ENCODE assay signal across 1 cellular context in the genomic region with DNA sequence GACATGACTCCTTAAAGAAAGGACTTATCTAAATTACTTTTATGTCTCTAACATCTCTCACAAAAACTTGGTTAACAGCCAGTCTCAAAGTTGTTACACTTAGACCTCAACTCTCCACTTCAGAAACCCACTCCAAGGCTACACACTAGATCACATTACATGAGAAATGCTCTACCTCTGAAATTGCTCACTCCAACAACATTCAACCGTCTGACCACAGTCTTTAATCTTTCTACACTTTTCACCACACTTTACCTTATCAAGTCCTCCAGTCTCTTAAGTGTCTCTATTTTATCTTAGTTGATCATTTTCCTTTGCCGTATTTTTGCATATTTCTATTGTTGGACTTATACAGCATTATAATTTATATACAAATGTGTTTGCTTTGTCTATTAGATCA.
TF ChIP-seq lines count a peak whose summit lies in the region.

No MANE protein-coding gene starts in this region.

TF ChIP-seq in K562, 482 proteins besides CTCF, POLR2A, EP300 and RAD21 (continues in another document):
- TF ChIP-seq RFX1 (IDR thresholded peaks at IDR 0.05) (no peak), POLR2AphosphoS5 (IDR thresholded peaks at IDR 0.05; ENCODE audit: control insufficient read depth, insufficient read depth, low read depth, low read length) (0 out of 2 replicates have a peak, but pooled peaks have one; percentile 23), ESRRA (IDR thresholded peaks at IDR 0.05; ENCODE audit: borderline replicate concordance, low read depth) (peak; percentile 43; the same call in 1 of the 2 replicates), KLF16 (IDR thresholded peaks at IDR 0.05) (peak; percentile 24; the same call in 1 of the 2 replicates), CHCHD3 (CRISPR knock-in tag; IDR thresholded peaks at IDR 0.05) (no peak), SMARCE1 (IDR thresholded peaks at IDR 0.05) (peak; percentile 79), MEIS2 (IDR thresholded peaks at IDR 0.05; ENCODE audit: partially characterized antibody) (peak; percentile 91), OTX1 (CRISPR knock-in tag; IDR thresholded peaks at IDR 0.05) (no peak), CEBPG (CRISPR knock-in tag; IDR thresholded peaks at IDR 0.05) (no peak), CEBPG (tag; conservative IDR thresholded peaks at IDR 0.05 in 1 of 2, IDR thresholded peaks at IDR 0.05 in 1 of 2) (no peak), MBD2 (IDR thresholded peaks at IDR 0.05; ENCODE audit: borderline replicate concordance, low read depth) (0 out of 2 replicates have a peak, but pooled peaks have one; percentile 17), NCOR1 (IDR thresholded peaks at IDR 0.05) (peak; percentile 67), CBX5 (IDR thresholded peaks at IDR 0.05; ENCODE audit: borderline replicate concordance, low read depth) (no peak), ZKSCAN1 (IDR thresholded peaks at IDR 0.05; ENCODE audit: low read depth, low read length) (no peak), SAP30 (IDR thresholded peaks at IDR 0.05; ENCODE audit: borderline replicate concordance, insufficient read depth, low read depth, low read length, poor library complexity, severe bottlenecking) (no peak), HDAC1 (IDR thresholded peaks at IDR 0.05) (0 out of 4 replicates have a peak, but pooled peaks of 1 of the 2 experiments have one; percentile 33), FOXM1 (IDR thresholded peaks at IDR 0.05; ENCODE audit: low read depth) (peak; percentile 23; the same call in 1 of the 2 replicates), FOXM1 (CRISPR knock-in tag; IDR thresholded peaks at IDR 0.05; ENCODE audit: low read depth) (no peak), PHB2 (IDR thresholded peaks at IDR 0.05; ENCODE audit: low read depth) (no peak), MEF2A (IDR thresholded peaks at IDR 0.05; ENCODE audit: control insufficient read depth, low read depth, low read length) (no peak), CCNT2 (IDR thresholded peaks at IDR 0.05; ENCODE audit: borderline replicate concordance, extremely low read depth, insufficient read length, low read depth, low read length) (peak; percentile 6), GATA2 (CRISPR knock-in tag; IDR thresholded peaks at IDR 0.05) (0 out of 2 replicates have a peak, but pooled peaks have one; percentile 15), SAFB2 (IDR thresholded peaks at IDR 0.05; ENCODE audit: borderline replicate concordance, low read depth, low read length, severe bottlenecking) (no peak), ARNT (IDR thresholded peaks at IDR 0.05) (peak in 1 of 2 experiments; percentile 71; a peak in 1 of 4 replicates), DPF2 (IDR thresholded peaks at IDR 0.05) (peak; percentile 89), HNRNPH1 (optimal IDR thresholded peaks at IDR 0.05; ENCODE audit: low read depth, low read length) (no peak), SREBF2 (CRISPR knock-in tag; IDR thresholded peaks at IDR 0.05) (no peak), MYBL2 (IDR thresholded peaks at IDR 0.05; ENCODE audit: low read depth) (no peak), MYBL2 (CRISPR knock-in tag; IDR thresholded peaks at IDR 0.05; ENCODE audit: borderline replicate concordance) (no peak), TSC22D4 (tag; IDR thresholded peaks at IDR 0.05) (no peak), ZNF347 (CRISPR knock-in tag; IDR thresholded peaks at IDR 0.05; ENCODE audit: low read depth) (no peak), ZBTB8A (IDR thresholded peaks at IDR 0.05; ENCODE audit: partially characterized antibody) (no peak), RCOR1 (IDR thresholded peaks at IDR 0.05; ENCODE audit: borderline replicate concordance in 1 of 2, low read depth in 2 of 2, low read length in 2 of 2) (peak in 1 of 2 experiments; percentile 48; a peak in 1 of 4 replicates), YY1 (IDR thresholded peaks at IDR 0.05; ENCODE audit: borderline replicate concordance in 1 of 3, control insufficient read depth in 1 of 3, extremely low read depth in 1 of 3, insufficient read depth in 3 of 3, insufficient read length in 1 of 3, insufficient replicate concordance in 2 of 3, low read depth in 1 of 3, low read length in 2 of 3) (no peak), ARID1B (IDR thresholded peaks at IDR 0.05) (peak; percentile 91), NCOA1 (IDR thresholded peaks at IDR 0.05; ENCODE audit: low read depth) (0 out of 2 replicates have a peak, but pooled peaks have one; percentile 18), TCF3 (CRISPR knock-in tag; IDR thresholded peaks at IDR 0.05) (peak; percentile 76), WHSC1 (IDR thresholded peaks at IDR 0.05; ENCODE audit: low read length) (no peak), ZNF76 (CRISPR knock-in tag; IDR thresholded peaks at IDR 0.05; ENCODE audit: borderline replicate concordance) (no peak), POLR2H (tag; IDR thresholded peaks at IDR 0.05; ENCODE audit: low read depth) (no peak), TAL1 (IDR thresholded peaks at IDR 0.05) (peak; percentile 74), ZEB2 (IDR thresholded peaks at IDR 0.05) (peak; percentile 58), CHD1 (IDR thresholded peaks at IDR 0.05; ENCODE audit: low read length) (no peak), ZNF408 (CRISPR knock-in tag; IDR thresholded peaks at IDR 0.05; ENCODE audit: low read depth) (no peak), XRCC4 (IDR thresholded peaks at IDR 0.05; ENCODE audit: extremely low read depth, insufficient read depth, insufficient read length) (no peak), ZNF24 (IDR thresholded peaks at IDR 0.05) (no peak), SMARCB1 (IDR thresholded peaks at IDR 0.05; ENCODE audit: insufficient read length, low read depth) (no peak), HLTF (IDR thresholded peaks at IDR 0.05) (no peak)
- TF ChIP-seq, protein P1, sequence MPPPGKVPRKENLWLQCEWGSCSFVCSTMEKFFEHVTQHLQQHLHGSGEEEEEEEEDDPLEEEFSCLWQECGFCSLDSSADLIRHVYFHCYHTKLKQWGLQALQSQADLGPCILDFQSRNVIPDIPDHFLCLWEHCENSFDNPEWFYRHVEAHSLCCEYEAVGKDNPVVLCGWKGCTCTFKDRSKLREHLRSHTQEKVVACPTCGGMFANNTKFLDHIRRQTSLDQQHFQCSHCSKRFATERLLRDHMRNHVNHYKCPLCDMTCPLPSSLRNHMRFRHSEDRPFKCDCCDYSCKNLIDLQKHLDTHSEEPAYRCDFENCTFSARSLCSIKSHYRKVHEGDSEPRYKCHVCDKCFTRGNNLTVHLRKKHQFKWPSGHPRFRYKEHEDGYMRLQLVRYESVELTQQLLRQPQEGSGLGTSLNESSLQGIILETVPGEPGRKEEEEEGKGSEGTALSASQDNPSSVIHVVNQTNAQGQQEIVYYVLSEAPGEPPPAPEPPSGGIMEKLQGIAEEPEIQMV (tag; conservative IDR thresholded peaks at IDR 0.05; ENCODE audit: low read depth), result no peak
- TF ChIP-seq, protein P2, sequence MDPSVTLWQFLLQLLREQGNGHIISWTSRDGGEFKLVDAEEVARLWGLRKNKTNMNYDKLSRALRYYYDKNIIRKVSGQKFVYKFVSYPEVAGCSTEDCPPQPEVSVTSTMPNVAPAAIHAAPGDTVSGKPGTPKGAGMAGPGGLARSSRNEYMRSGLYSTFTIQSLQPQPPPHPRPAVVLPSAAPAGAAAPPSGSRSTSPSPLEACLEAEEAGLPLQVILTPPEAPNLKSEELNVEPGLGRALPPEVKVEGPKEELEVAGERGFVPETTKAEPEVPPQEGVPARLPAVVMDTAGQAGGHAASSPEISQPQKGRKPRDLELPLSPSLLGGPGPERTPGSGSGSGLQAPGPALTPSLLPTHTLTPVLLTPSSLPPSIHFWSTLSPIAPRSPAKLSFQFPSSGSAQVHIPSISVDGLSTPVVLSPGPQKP (CRISPR knock-in tag; IDR thresholded peaks at IDR 0.05), result no peak
- TF ChIP-seq, protein P3, sequence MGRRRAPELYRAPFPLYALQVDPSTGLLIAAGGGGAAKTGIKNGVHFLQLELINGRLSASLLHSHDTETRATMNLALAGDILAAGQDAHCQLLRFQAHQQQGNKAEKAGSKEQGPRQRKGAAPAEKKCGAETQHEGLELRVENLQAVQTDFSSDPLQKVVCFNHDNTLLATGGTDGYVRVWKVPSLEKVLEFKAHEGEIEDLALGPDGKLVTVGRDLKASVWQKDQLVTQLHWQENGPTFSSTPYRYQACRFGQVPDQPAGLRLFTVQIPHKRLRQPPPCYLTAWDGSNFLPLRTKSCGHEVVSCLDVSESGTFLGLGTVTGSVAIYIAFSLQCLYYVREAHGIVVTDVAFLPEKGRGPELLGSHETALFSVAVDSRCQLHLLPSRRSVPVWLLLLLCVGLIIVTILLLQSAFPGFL (CRISPR knock-in tag; IDR thresholded peaks at IDR 0.05), result no peak
- TF ChIP-seq, protein P4, sequence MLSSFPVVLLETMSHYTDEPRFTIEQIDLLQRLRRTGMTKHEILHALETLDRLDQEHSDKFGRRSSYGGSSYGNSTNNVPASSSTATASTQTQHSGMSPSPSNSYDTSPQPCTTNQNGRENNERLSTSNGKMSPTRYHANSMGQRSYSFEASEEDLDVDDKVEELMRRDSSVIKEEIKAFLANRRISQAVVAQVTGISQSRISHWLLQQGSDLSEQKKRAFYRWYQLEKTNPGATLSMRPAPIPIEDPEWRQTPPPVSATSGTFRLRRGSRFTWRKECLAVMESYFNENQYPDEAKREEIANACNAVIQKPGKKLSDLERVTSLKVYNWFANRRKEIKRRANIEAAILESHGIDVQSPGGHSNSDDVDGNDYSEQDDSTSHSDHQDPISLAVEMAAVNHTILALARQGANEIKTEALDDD (IDR thresholded peaks at IDR 0.05), result peak; percentile 72
- TF ChIP-seq, protein P5, sequence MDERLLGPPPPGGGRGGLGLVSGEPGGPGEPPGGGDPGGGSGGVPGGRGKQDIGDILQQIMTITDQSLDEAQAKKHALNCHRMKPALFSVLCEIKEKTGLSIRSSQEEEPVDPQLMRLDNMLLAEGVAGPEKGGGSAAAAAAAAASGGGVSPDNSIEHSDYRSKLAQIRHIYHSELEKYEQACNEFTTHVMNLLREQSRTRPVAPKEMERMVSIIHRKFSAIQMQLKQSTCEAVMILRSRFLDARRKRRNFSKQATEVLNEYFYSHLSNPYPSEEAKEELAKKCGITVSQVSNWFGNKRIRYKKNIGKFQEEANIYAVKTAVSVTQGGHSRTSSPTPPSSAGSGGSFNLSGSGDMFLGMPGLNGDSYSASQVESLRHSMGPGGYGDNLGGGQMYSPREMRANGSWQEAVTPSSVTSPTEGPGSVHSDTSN (CRISPR knock-in tag; IDR thresholded peaks at IDR 0.05; ENCODE audit: low read depth), result no peak
- TF ChIP-seq, protein P5 (tag; conservative IDR thresholded peaks at IDR 0.05; ENCODE audit: low read depth), result peak; percentile 51; the same call in 1 of the 2 replicates
- TF ChIP-seq, protein P6, sequence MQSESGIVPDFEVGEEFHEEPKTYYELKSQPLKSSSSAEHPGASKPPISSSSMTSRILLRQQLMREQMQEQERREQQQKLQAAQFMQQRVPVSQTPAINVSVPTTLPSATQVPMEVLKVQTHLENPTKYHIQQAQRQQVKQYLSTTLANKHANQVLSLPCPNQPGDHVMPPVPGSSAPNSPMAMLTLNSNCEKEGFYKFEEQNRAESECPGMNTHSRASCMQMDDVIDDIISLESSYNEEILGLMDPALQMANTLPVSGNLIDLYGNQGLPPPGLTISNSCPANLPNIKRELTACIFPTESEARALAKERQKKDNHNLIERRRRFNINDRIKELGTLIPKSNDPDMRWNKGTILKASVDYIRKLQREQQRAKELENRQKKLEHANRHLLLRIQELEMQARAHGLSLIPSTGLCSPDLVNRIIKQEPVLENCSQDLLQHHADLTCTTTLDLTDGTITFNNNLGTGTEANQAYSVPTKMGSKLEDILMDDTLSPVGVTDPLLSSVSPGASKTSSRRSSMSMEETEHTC (IDR thresholded peaks at IDR 0.05), result no peak
- TF ChIP-seq, protein P7, sequence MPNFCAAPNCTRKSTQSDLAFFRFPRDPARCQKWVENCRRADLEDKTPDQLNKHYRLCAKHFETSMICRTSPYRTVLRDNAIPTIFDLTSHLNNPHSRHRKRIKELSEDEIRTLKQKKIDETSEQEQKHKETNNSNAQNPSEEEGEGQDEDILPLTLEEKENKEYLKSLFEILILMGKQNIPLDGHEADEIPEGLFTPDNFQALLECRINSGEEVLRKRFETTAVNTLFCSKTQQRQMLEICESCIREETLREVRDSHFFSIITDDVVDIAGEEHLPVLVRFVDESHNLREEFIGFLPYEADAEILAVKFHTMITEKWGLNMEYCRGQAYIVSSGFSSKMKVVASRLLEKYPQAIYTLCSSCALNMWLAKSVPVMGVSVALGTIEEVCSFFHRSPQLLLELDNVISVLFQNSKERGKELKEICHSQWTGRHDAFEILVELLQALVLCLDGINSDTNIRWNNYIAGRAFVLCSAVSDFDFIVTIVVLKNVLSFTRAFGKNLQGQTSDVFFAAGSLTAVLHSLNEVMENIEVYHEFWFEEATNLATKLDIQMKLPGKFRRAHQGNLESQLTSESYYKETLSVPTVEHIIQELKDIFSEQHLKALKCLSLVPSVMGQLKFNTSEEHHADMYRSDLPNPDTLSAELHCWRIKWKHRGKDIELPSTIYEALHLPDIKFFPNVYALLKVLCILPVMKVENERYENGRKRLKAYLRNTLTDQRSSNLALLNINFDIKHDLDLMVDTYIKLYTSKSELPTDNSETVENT (CRISPR knock-in tag; IDR thresholded peaks at IDR 0.05), result no peak
- TF ChIP-seq, protein P8, sequence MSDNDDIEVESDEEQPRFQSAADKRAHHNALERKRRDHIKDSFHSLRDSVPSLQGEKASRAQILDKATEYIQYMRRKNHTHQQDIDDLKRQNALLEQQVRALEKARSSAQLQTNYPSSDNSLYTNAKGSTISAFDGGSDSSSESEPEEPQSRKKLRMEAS (CRISPR knock-in tag; IDR thresholded peaks at IDR 0.05), result no peak
- TF ChIP-seq, protein P9, sequence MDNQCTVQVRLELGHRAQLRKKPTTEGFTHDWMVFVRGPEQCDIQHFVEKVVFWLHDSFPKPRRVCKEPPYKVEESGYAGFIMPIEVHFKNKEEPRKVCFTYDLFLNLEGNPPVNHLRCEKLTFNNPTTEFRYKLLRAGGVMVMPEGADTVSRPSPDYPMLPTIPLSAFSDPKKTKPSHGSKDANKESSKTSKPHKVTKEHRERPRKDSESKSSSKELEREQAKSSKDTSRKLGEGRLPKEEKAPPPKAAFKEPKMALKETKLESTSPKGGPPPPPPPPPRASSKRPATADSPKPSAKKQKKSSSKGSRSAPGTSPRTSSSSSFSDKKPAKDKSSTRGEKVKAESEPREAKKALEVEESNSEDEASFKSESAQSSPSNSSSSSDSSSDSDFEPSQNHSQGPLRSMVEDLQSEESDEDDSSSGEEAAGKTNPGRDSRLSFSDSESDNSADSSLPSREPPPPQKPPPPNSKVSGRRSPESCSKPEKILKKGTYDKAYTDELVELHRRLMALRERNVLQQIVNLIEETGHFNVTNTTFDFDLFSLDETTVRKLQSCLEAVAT (IDR thresholded peaks at IDR 0.05), result peak in 1 of 2 experiments; percentile 86; a peak in 2 of 4 replicates
